Comparison of ENCODE assay signal across 19 cellular contexts in the genomic region with DNA sequence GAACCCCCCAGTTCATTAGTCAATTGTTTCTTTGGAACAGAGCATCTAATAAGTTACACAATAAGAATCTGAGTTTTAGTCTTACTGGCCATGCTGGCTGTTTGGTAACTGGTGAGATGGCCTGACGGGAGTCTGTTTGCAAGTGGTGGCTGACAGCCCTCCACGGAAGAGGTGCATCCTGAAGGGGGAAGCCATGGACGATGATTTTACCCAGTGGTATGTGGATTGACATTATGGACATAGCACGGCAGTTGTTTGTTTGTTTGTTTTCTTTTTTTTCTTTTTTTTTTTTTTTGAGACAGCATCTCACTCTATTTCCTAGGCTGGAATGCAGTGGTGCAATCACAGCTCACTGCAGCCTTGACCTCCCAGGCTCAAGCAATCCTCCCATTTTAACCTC.
"Had no signal": no experiment of that assay in that cellular context is flagged by ENCODE, and none has a peak within 500 bp of the region (broad histone marks: within the 10 kb centered on the region; RNA-seq: fewer than 3 reads in every experiment).

No MANE protein-coding gene starts in this region.

- H3K36me3 ChIP-seq: prostate gland, right lobe of liver, spleen, tibial artery, upper lobe of right lung had no signal

- H3K27me3 ChIP-seq: right lobe of liver, spleen, tibial artery, upper lobe of right lung had no signal

- H3K4me2 ChIP-seq: hepatocyte had no signal

- H3K9ac ChIP-seq: parathyroid adenoma had no signal

- H3K4me3 Mint-ChIP-seq: natural killer cell treated with Interleukin-12 subunit alpha and Interleukin-12 subunit beta and Interleukin-15 and Interleukin-18, amount 100 ng/mL, for 72 hours; stimulated activated memory B cell treated with anti-CD40 and anti-IgM and Interleukin-4, amounts not matched to agents 10 μg/mL and 1 μg/mL and 100 μg/mL, for 72 hours; stimulated activated naive CD8-positive, alpha-beta T cell treated with anti-CD3 and anti-CD28 coated beads, Interleukin-15, Interleukin-2, amounts not matched to agents 100 ng/mL and 50 ng/mL, for 24 hours had no signal

- H3K4me1 ChIP-seq: parathyroid adenoma, prostate gland had no signal

- H3K9me3 Mint-ChIP-seq: natural killer cell treated with Interleukin-12 subunit alpha and Interleukin-12 subunit beta and Interleukin-15 and Interleukin-18, amount 100 ng/mL, for 72 hours; stimulated activated memory B cell treated with anti-CD40 and anti-IgM and Interleukin-4, amounts not matched to agents 10 μg/mL and 1 μg/mL and 100 μg/mL, for 72 hours; stimulated activated naive CD8-positive, alpha-beta T cell treated with anti-CD3 and anti-CD28 coated beads, Interleukin-15, Interleukin-2, amounts not matched to agents 100 ng/mL and 50 ng/mL, for 24 hours had no signal

- H2AFZ ChIP-seq: hepatocyte, parathyroid adenoma had no signal

- H3K27ac ChIP-seq: hepatocyte, parathyroid adenoma, prostate gland, right lobe of liver, upper lobe of right lung had no signal

- DNase-seq: cortex of kidney; erythroblast; kidney; left cardiac atrium; left ventricle myocardium superior; spleen; stimulated activated CD4-positive, alpha-beta T cell treated with anti-CD3 and anti-CD28 coated beads, Interleukin-15, amount 100 ng/mL, for 24 hours; stimulated activated CD4-positive, alpha-beta T cell treated with anti-CD3 and anti-CD28 coated beads, Interleukin-1b, Interleukin-23, amount 100 ng/mL, for 48 hours; stimulated activated CD4-positive, alpha-beta T cell treated with anti-CD3 and anti-CD28 coated beads, Interleukin-4, amount 100 ng/mL, for 24 hours; tibial artery; upper lobe of right lung had no signal

- H3K36me3 Mint-ChIP-seq: natural killer cell treated with Interleukin-12 subunit alpha and Interleukin-12 subunit beta and Interleukin-15 and Interleukin-18, amount 100 ng/mL, for 72 hours; stimulated activated memory B cell treated with anti-CD40 and anti-IgM and Interleukin-4, amounts not matched to agents 10 μg/mL and 1 μg/mL and 100 μg/mL, for 72 hours had no signal

- H3K27ac Mint-ChIP-seq: natural killer cell treated with Interleukin-12 subunit alpha and Interleukin-12 subunit beta and Interleukin-15 and Interleukin-18, amount 100 ng/mL, for 72 hours; stimulated activated memory B cell treated with anti-CD40 and anti-IgM and Interleukin-4, amounts not matched to agents 10 μg/mL and 1 μg/mL and 100 μg/mL, for 72 hours; stimulated activated naive CD8-positive, alpha-beta T cell treated with anti-CD3 and anti-CD28 coated beads, Interleukin-15, Interleukin-2, amounts not matched to agents 100 ng/mL and 50 ng/mL, for 24 hours had no signal

- H3K27me3 Mint-ChIP-seq: stimulated activated memory B cell treated with anti-CD40 and anti-IgM and Interleukin-4, amounts not matched to agents 10 μg/mL and 1 μg/mL and 100 μg/mL, for 72 hours had no signal

- H3K79me2 ChIP-seq: hepatocyte, parathyroid adenoma had no signal

- H3K9me3 ChIP-seq: prostate gland, right lobe of liver, spleen, tibial artery, upper lobe of right lung had no signal

- H3K4me3 ChIP-seq: hepatocyte, lung, prostate gland, right lobe of liver, spleen, tibial artery, upper lobe of right lung had no signal
